In the genomic region with DNA sequence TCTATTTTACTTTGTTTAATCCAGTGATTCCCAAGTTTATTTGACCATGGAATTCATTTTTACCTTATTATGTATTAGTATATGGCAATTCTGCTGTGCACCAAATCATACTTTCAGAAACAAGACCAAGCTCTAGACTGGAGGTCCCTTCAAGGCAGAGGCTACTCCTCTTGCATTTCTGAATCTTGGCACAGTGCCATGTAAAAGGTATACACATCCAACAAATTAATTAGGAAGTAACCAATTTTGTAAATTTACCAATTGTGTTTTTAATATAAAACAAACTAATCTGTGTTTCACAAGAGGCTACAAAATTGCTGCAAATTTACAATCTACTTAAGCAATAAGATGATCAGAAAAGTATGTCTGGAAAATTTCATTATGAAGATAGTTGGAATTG, we compare ENCODE assay signal across 26 cellular contexts.
"Had no signal": no experiment of that assay in that cellular context is flagged by ENCODE, and none has a peak within 500 bp of the region (broad histone marks: within the 10 kb centered on the region; RNA-seq: fewer than 3 reads in every experiment).

No MANE protein-coding gene starts in this region.

- H3K4me3 ChIP-seq: colonic mucosa, esophagus squamous epithelium, gastrocnemius medialis, heart right ventricle, left lung, lower lobe of right lung, mucosa of descending colon had no signal

- H3K4me1 ChIP-seq: colonic mucosa, esophagus squamous epithelium, gastrocnemius medialis, heart right ventricle, left lung had no signal

- DNase-seq: colonic mucosa; cortex of kidney; effector CD8-positive, alpha-beta T cell; effector memory CD8-positive, alpha-beta T cell; endodermal cell; erythroblast; esophagus squamous epithelium; foreskin fibroblast; foreskin melanocyte; gastrocnemius medialis; glutamatergic neuron; head of caudate nucleus; heart right ventricle; hippocampal formation; left cardiac atrium; left lung; left ventricle myocardium superior; lower lobe of right lung; mesenchymal stem cell; mucosa of descending colon; naive B cell had no signal

- FAIRE-seq: endometrium, islet of Langerhans, keratinocyte had no signal

- ATAC-seq: effector memory CD8-positive, alpha-beta T cell; esophagus mucosa; gastrocnemius medialis; heart right ventricle; left cardiac atrium; left lung; left ventricle myocardium superior; lower lobe of right lung; mucosa of descending colon had no signal

- H3K27ac ChIP-seq: colonic mucosa, epithelial cell of prostate, esophagus squamous epithelium, gastrocnemius medialis, heart right ventricle, left lung, lower lobe of right lung had no signal

- H3K9me3 ChIP-seq: colonic mucosa, esophagus squamous epithelium, gastrocnemius medialis, heart right ventricle, left lung, lower lobe of right lung, mucosa of descending colon had no signal

- H3K27me3 ChIP-seq: colonic mucosa, esophagus squamous epithelium, gastrocnemius medialis, heart right ventricle, left lung had no signal

- H3K36me3 ChIP-seq: colonic mucosa, esophagus squamous epithelium, gastrocnemius medialis, heart right ventricle, left lung, lower lobe of right lung had no signal
